ENCODE assay signal across 1 cellular context in the genomic region with DNA sequence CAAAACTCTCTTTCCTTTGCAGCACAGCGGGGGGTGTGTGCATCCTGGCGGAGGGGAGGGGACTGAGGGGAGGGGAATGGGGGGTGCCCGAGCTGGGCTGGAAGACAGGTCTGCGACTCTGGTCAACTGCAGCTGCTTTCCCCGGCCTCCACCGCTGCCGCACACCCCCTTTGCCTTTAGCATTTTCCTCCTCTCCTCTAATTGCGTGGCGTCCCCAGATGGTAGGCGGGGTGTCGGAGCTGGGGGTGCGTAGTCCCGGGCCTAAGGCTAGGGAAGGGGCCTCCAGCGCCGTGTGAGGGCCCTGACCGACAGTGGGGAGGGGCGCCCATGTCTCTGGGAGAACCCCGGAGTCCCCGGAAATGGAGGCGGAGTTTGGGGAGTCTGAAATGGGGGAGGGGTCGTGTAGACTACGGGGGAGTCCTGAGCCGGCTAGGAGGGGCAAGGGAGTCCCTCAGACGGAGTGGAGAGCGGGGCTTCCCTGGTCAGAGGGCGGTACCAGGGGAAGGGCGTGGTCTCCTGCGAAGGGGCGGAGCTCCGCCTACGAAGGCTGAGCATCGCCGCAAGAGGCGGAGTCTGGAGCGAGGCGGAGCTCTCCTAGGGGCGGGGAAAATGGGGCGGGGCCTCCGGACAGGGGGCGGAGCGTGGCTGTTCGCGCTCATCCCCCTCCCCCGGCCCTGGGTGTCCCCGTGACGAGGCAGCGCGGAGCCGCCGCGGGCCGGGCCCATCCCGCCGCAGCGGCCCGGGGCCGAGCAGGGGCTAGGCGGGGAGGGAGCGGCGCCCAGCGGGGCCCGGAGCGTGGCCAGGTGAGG.
TF ChIP-seq lines count a peak whose summit lies in the region.

A gene with protein sequence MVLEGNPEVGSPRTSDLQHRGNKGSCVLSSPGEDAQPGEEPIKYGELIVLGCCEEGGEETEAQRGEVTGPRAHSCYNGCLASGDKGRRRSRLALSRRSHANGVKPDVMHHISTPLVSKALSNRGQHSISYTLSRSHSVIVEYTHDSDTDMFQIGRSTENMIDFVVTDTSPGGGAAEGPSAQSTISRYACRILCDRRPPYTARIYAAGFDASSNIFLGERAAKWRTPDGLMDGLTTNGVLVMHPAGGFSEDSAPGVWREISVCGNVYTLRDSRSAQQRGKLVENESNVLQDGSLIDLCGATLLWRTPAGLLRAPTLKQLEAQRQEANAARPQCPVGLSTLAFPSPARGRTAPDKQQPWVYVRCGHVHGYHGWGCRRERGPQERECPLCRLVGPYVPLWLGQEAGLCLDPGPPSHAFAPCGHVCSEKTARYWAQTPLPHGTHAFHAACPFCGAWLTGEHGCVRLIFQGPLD (plus strand): TSS at position 681 of the 809 bp plus-strand sequence. CDS start 1,224 bp downstream, outside the sequence.

TF ChIP-seq in K562, 482 proteins besides CTCF, POLR2A, EP300 and RAD21 (continued from another document and continues in another):
- TF ChIP-seq, protein P1, sequence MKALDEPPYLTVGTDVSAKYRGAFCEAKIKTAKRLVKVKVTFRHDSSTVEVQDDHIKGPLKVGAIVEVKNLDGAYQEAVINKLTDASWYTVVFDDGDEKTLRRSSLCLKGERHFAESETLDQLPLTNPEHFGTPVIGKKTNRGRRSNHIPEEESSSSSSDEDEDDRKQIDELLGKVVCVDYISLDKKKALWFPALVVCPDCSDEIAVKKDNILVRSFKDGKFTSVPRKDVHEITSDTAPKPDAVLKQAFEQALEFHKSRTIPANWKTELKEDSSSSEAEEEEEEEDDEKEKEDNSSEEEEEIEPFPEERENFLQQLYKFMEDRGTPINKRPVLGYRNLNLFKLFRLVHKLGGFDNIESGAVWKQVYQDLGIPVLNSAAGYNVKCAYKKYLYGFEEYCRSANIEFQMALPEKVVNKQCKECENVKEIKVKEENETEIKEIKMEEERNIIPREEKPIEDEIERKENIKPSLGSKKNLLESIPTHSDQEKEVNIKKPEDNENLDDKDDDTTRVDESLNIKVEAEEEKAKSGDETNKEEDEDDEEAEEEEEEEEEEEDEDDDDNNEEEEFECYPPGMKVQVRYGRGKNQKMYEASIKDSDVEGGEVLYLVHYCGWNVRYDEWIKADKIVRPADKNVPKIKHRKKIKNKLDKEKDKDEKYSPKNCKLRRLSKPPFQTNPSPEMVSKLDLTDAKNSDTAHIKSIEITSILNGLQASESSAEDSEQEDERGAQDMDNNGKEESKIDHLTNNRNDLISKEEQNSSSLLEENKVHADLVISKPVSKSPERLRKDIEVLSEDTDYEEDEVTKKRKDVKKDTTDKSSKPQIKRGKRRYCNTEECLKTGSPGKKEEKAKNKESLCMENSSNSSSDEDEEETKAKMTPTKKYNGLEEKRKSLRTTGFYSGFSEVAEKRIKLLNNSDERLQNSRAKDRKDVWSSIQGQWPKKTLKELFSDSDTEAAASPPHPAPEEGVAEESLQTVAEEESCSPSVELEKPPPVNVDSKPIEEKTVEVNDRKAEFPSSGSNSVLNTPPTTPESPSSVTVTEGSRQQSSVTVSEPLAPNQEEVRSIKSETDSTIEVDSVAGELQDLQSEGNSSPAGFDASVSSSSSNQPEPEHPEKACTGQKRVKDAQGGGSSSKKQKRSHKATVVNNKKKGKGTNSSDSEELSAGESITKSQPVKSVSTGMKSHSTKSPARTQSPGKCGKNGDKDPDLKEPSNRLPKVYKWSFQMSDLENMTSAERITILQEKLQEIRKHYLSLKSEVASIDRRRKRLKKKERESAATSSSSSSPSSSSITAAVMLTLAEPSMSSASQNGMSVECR (CRISPR knock-in tag; IDR thresholded peaks at IDR 0.05): no peak
- TF ChIP-seq ZEB2 (IDR thresholded peaks at IDR 0.05): no peak
- TF ChIP-seq KDM2B (CRISPR knock-in tag; IDR thresholded peaks at IDR 0.05): no peak
- TF ChIP-seq CEBPB (tag; IDR thresholded peaks at IDR 0.05): no peak
- no peak for TF ChIP-seq RBBP5 (IDR thresholded peaks at IDR 0.05; ENCODE audit: borderline replicate concordance, insufficient read depth, low read length, poor library complexity, severe bottlenecking)
- no peak for TF ChIP-seq L3MBTL2 (IDR thresholded peaks at IDR 0.05)
- no peak for TF ChIP-seq TEAD4 (IDR thresholded peaks at IDR 0.05; ENCODE audit: low read length)
- no peak for TF ChIP-seq TEAD4 (CRISPR knock-in tag; IDR thresholded peaks at IDR 0.05; ENCODE audit: borderline replicate concordance)
- no peak for TF ChIP-seq SMARCC2 (IDR thresholded peaks at IDR 0.05; ENCODE audit: low read depth)
- TF ChIP-seq MYC (IDR thresholded peaks at IDR 0.05; ENCODE audit: low read depth, low read length): no peak
- no peak for TF ChIP-seq MYC (CRISPR knock-in tag; IDR thresholded peaks at IDR 0.05; ENCODE audit: borderline replicate concordance, low read depth)
- TF ChIP-seq CSDE1 (IDR thresholded peaks at IDR 0.05): no peak
- TF ChIP-seq, protein P2, sequence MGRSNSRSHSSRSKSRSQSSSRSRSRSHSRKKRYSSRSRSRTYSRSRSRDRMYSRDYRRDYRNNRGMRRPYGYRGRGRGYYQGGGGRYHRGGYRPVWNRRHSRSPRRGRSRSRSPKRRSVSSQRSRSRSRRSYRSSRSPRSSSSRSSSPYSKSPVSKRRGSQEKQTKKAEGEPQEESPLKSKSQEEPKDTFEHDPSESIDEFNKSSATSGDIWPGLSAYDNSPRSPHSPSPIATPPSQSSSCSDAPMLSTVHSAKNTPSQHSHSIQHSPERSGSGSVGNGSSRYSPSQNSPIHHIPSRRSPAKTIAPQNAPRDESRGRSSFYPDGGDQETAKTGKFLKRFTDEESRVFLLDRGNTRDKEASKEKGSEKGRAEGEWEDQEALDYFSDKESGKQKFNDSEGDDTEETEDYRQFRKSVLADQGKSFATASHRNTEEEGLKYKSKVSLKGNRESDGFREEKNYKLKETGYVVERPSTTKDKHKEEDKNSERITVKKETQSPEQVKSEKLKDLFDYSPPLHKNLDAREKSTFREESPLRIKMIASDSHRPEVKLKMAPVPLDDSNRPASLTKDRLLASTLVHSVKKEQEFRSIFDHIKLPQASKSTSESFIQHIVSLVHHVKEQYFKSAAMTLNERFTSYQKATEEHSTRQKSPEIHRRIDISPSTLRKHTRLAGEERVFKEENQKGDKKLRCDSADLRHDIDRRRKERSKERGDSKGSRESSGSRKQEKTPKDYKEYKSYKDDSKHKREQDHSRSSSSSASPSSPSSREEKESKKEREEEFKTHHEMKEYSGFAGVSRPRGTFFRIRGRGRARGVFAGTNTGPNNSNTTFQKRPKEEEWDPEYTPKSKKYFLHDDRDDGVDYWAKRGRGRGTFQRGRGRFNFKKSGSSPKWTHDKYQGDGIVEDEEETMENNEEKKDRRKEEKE (IDR thresholded peaks at IDR 0.05; ENCODE audit: borderline replicate concordance in 1 of 2, control insufficient read depth in 1 of 2, low read depth in 2 of 2, low read length in 1 of 2): no peak
- TF ChIP-seq PHB (CRISPR knock-in tag; IDR thresholded peaks at IDR 0.05): no peak
- TF ChIP-seq ELF4 (CRISPR knock-in tag; IDR thresholded peaks at IDR 0.05): no peak
- peak; percentile 11; the same call in 1 of the 2 replicates for TF ChIP-seq CREB1 (IDR thresholded peaks at IDR 0.05)
- TF ChIP-seq CREB1 (CRISPR knock-in tag; IDR thresholded peaks at IDR 0.05): no peak; the same call in 1 of the 2 replicates
- no peak for TF ChIP-seq CBX8 (IDR thresholded peaks at IDR 0.05; ENCODE audit: borderline replicate concordance, extremely low read depth, low read depth, low read length, poor library complexity, severe bottlenecking)
- TF ChIP-seq ZNF766 (CRISPR knock-in tag; conservative IDR thresholded peaks at IDR 0.05): no peak
- TF ChIP-seq, protein P3, sequence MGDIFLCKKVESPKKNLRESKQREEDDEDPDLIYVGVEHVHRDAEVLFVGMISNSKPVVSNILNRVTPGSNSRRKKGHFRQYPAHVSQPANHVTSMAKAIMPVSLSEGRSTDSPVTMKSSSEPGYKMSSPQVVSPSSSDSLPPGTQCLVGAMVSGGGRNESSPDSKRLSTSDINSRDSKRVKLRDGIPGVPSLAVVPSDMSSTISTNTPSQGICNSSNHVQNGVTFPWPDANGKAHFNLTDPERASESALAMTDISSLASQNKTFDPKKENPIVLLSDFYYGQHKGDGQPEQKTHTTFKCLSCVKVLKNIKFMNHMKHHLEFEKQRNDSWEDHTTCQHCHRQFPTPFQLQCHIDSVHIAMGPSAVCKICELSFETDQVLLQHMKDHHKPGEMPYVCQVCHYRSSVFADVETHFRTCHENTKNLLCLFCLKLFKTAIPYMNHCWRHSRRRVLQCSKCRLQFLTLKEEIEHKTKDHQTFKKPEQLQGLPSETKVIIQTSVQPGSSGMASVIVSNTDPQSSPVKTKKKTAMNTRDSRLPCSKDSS (IDR thresholded peaks at IDR 0.05; ENCODE audit: low read depth, partially characterized antibody): no peak
- TF ChIP-seq ZFX (CRISPR knock-in tag; IDR thresholded peaks at IDR 0.05): peak; percentile 63
- TF ChIP-seq HNRNPLL (IDR thresholded peaks at IDR 0.05; ENCODE audit: low read depth, low read length, poor library complexity, severe bottlenecking): peak; percentile 84
- TF ChIP-seq ARID1B (IDR thresholded peaks at IDR 0.05): no peak
- TF ChIP-seq, protein P4, sequence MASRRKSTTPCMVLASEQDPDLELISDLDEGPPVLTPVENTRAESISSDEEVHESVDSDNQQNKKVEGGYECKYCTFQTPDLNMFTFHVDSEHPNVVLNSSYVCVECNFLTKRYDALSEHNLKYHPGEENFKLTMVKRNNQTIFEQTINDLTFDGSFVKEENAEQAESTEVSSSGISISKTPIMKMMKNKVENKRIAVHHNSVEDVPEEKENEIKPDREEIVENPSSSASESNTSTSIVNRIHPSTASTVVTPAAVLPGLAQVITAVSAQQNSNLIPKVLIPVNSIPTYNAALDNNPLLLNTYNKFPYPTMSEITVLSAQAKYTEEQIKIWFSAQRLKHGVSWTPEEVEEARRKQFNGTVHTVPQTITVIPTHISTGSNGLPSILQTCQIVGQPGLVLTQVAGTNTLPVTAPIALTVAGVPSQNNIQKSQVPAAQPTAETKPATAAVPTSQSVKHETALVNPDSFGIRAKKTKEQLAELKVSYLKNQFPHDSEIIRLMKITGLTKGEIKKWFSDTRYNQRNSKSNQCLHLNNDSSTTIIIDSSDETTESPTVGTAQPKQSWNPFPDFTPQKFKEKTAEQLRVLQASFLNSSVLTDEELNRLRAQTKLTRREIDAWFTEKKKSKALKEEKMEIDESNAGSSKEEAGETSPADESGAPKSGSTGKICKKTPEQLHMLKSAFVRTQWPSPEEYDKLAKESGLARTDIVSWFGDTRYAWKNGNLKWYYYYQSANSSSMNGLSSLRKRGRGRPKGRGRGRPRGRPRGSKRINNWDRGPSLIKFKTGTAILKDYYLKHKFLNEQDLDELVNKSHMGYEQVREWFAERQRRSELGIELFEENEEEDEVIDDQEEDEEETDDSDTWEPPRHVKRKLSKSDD (conservative IDR thresholded peaks at IDR 0.05; ENCODE audit: low read length): no peak
- TF ChIP-seq, protein P5, sequence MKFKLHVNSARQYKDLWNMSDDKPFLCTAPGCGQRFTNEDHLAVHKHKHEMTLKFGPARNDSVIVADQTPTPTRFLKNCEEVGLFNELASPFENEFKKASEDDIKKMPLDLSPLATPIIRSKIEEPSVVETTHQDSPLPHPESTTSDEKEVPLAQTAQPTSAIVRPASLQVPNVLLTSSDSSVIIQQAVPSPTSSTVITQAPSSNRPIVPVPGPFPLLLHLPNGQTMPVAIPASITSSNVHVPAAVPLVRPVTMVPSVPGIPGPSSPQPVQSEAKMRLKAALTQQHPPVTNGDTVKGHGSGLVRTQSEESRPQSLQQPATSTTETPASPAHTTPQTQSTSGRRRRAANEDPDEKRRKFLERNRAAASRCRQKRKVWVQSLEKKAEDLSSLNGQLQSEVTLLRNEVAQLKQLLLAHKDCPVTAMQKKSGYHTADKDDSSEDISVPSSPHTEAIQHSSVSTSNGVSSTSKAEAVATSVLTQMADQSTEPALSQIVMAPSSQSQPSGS (CRISPR knock-in tag; IDR thresholded peaks at IDR 0.05): no peak
- no peak for TF ChIP-seq SIN3B (IDR thresholded peaks at IDR 0.05; ENCODE audit: low read depth)
- no peak for TF ChIP-seq TCF7 (IDR thresholded peaks at IDR 0.05; ENCODE audit: borderline replicate concordance)
- TF ChIP-seq, protein P6, sequence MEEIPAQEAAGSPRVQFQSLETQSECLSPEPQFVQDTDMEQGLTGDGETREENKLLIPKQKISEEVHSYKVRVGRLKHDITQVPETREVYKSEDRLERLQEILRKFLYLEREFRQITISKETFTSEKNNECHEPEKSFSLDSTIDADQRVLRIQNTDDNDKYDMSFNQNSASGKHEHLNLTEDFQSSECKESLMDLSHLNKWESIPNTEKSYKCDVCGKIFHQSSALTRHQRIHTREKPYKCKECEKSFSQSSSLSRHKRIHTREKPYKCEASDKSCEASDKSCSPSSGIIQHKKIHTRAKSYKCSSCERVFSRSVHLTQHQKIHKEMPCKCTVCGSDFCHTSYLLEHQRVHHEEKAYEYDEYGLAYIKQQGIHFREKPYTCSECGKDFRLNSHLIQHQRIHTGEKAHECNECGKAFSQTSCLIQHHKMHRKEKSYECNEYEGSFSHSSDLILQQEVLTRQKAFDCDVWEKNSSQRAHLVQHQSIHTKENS (CRISPR knock-in tag; IDR thresholded peaks at IDR 0.05): no peak
- TF ChIP-seq, protein P7, sequence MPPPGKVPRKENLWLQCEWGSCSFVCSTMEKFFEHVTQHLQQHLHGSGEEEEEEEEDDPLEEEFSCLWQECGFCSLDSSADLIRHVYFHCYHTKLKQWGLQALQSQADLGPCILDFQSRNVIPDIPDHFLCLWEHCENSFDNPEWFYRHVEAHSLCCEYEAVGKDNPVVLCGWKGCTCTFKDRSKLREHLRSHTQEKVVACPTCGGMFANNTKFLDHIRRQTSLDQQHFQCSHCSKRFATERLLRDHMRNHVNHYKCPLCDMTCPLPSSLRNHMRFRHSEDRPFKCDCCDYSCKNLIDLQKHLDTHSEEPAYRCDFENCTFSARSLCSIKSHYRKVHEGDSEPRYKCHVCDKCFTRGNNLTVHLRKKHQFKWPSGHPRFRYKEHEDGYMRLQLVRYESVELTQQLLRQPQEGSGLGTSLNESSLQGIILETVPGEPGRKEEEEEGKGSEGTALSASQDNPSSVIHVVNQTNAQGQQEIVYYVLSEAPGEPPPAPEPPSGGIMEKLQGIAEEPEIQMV (tag; conservative IDR thresholded peaks at IDR 0.05; ENCODE audit: low read depth): no peak
- no peak for TF ChIP-seq PURB (CRISPR knock-in tag; IDR thresholded peaks at IDR 0.05; ENCODE audit: low read depth)
- no peak; the same call in 1 of the 2 replicates for TF ChIP-seq SMAD4 (CRISPR knock-in tag; conservative IDR thresholded peaks at IDR 0.05)
- TF ChIP-seq, protein P8, sequence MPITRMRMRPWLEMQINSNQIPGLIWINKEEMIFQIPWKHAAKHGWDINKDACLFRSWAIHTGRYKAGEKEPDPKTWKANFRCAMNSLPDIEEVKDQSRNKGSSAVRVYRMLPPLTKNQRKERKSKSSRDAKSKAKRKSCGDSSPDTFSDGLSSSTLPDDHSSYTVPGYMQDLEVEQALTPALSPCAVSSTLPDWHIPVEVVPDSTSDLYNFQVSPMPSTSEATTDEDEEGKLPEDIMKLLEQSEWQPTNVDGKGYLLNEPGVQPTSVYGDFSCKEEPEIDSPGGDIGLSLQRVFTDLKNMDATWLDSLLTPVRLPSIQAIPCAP (CRISPR knock-in tag; IDR thresholded peaks at IDR 0.05; ENCODE audit: borderline replicate concordance): no peak
- no peak for TF ChIP-seq CBFA2T3 (IDR thresholded peaks at IDR 0.05)
- TF ChIP-seq SMARCE1 (IDR thresholded peaks at IDR 0.05): no peak
- TF ChIP-seq EZH2 (IDR thresholded peaks at IDR 0.05; ENCODE audit: borderline replicate concordance, low read depth, low read length): no peak
- TF ChIP-seq MTA3 (IDR thresholded peaks at IDR 0.05; ENCODE audit: borderline replicate concordance): no peak
- TF ChIP-seq, protein P9, sequence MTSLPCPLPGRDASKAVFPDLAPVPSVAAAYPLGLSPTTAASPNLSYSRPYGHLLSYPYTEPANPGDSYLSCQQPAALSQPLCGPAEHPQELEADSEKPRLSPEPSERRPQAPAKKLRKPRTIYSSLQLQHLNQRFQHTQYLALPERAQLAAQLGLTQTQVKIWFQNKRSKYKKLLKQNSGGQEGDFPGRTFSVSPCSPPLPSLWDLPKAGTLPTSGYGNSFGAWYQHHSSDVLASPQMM (CRISPR knock-in tag; IDR thresholded peaks at IDR 0.05): no peak
- TF ChIP-seq MCM7 (IDR thresholded peaks at IDR 0.05): no peak
- no peak for TF ChIP-seq FOXA1 (IDR thresholded peaks at IDR 0.05; ENCODE audit: borderline replicate concordance)
- no peak for TF ChIP-seq ZNF143 (CRISPR knock-in tag; IDR thresholded peaks at IDR 0.05)
- TF ChIP-seq ZNF316 (IDR thresholded peaks at IDR 0.05): no peak
